Comparison of ENCODE assay signal across 8 cellular contexts in the genomic region with DNA sequence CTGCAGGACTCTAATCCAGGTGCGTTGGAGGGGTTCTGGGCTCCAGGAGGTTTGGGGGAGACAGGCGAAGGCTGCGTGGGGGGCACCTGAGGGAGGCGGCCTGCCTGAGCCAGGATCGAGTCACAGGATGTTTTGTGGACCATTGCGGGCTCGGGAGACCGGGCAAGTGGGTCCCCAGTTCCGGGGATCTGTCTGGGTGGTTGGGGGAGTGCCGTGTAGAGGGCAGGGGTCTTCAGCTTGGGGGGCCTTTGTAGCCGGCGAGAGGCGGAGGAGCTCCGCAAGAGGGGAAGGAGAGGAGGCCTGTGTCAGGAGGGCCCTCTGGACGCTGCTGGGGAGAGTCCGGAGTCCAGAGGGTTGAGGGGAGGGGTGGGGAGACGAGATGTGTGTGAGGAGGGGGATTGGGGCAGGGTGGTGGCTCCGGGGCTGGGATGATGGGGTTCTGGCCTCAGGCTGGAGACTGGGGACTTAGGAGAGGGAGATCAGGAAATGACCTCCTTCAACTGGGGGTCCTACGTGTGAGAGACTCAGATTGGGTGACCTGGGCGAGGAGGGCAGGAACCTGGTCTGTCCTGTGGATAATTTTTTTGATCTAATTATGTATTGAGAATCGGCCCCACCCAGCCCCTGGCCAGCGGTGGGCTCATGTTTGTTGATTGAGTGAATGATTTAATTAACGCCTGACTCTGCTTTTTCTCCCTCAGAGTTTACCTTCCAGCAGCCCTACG. TPM values are rescaled to one million over a fixed set of nuclear protein-coding genes. Genes with fewer than 3 reads are reported as not detected.
A peak's percentile ranks its signal among the peaks of the same experiment; 100 is the strongest.
DNase-seq lines count a peak whose midpoint lies in the region; ATAC-seq, FAIRE-seq and TF ChIP-seq lines count a peak whose summit lies in the region.

No MANE protein-coding gene starts in this region.

- peak overlapping the region; percentile 3 to 86 (median 78) for H3K27ac ChIP-seq in heart left ventricle
- no peak overlapping the region for H3K27ac ChIP-seq in GM12878 (ENCODE audit: control insufficient read depth, insufficient read depth)
- peak overlapping the region; percentile 70 for H3K27ac ChIP-seq in upper lobe of right lung

- no peak for TF ChIP-seq POLR2A in heart left ventricle (IDR thresholded peaks at IDR 0.05)
- TF ChIP-seq POLR2A in GM12878 (IDR thresholded peaks at IDR 0.05; ENCODE audit: low read depth, low read length), result no peak

- peak overlapping the region; percentile 97 for H3K4me2 ChIP-seq in GM12878 (ENCODE audit: control insufficient read depth, insufficient read depth)

- no TSS peak for BruUV-seq in GM12878 (replicated peaks; lab: Mats Ljungman, UMichigan)

- RAD21 ChIA-PET in GM12878 (lab: Charles Lee; ENCODE audit: unreplicated experiment), result interaction anchor here (1.0 to 11.4 kb wide), 3 partner anchors 76 to 186 kb away, joined by 3 to 234 read pairs (median 4); no protein-coding TSS in a partner anchor

- SMC1A ChIA-PET in GM12878 (lab: Charles Lee; ENCODE audit: uncharacterized antibody, unreplicated experiment), result interaction anchor here (0.6 to 2.9 kb wide), 2 partner anchors 88 to 90 kb away, joined by 3 to 14 read pairs; no protein-coding TSS in a partner anchor

- H3K79me2 ChIP-seq in GM12878 (ENCODE audit: control insufficient read depth, insufficient read depth, low read length), result no peaks in the 10 kb centered on the region

- H3K27me3 Mint-ChIP-seq in memory B cell, result peaks cover 3% of the 10 kb centered on the region

- peak in 1 of 4 donors; percentile 10 for ATAC-seq in heart left ventricle
- ATAC-seq in left ventricle myocardium superior, result no peak
- ATAC-seq in GM12878, result no peak; the same call in 2 of the 3 replicates
- no peak for ATAC-seq in memory B cell (ENCODE audit: low read depth)
- no peak for ATAC-seq in upper lobe of right lung
- ATAC-seq in GM18511 (IDR thresholded peaks at IDR 0.05; ENCODE audit: unreplicated experiment), result no peak

- peak overlapping the region; percentile 23 to 78 (median 60) for H3K4me3 ChIP-seq in heart left ventricle
- H3K4me3 ChIP-seq in GM12878, result peak overlapping the region; percentile 58
- peak overlapping the region; percentile 59 for H3K4me3 ChIP-seq in upper lobe of right lung

- H3K27me3 ChIP-seq in heart left ventricle, result no peaks in the 10 kb centered on the region
- H3K27me3 ChIP-seq in GM12878 (replicated peaks in 1 of 2; ENCODE audit: control insufficient read depth in 2 of 2, insufficient read depth in 2 of 2, low read length in 1 of 2), result no peaks in the 10 kb centered on the region
- no peaks in the 10 kb centered on the region for H3K27me3 ChIP-seq in upper lobe of right lung

- WGBS in heart left ventricle, 4 donors, result 23 to 34% (median 28%) methylated on average over 22 to 24 of the region's 24 CpGs
- WGBS in GM12878 (ENCODE audit: insufficient coverage, insufficient replicate concordance, low lambda C conversion rate, missing lambda C conversion rate), result 33% methylated on average over 20 of the region's 24 CpGs

- H3K4me1 Mint-ChIP-seq in memory B cell, result peaks cover 8% of the 10 kb centered on the region

- no peaks in the 10 kb centered on the region for H4K20me1 ChIP-seq in GM12878 (ENCODE audit: control insufficient read depth, insufficient read depth)

- H3K4me1 ChIP-seq in heart left ventricle (peaks cover 0 to 68% (median 42%) of the 10 kb centered on the region in 12 donors), GM12878 (ENCODE audit: control insufficient read depth, insufficient read depth, low read length) (no peaks in the 10 kb centered on the region; the same call in 1 of the 2 replicates), upper lobe of right lung (peaks cover 45% of the 10 kb centered on the region)

- CTCF ChIA-PET in GM12878 (lab: Yijun Ruan, JAX), result interaction anchor here (2.2 to 14.7 kb wide), 3 partner anchors 16 to 101 kb away, joined by 7 to 369 read pairs (median 52); no protein-coding TSS in a partner anchor

- H3K36me3 ChIP-seq in heart left ventricle (peaks cover 0 to 11% (median 0%) of the 10 kb centered on the region in 9 donors), GM12878 (ENCODE audit: control insufficient read depth in 2 of 2, insufficient read depth in 2 of 2, low read length in 1 of 2) (no peaks in the 10 kb centered on the region), upper lobe of right lung (peaks cover 1% of the 10 kb centered on the region)

- H3K9me3 ChIP-seq in heart left ventricle, result no peaks in the 10 kb centered on the region
- no peaks in the 10 kb centered on the region for H3K9me3 ChIP-seq in GM12878 (replicated peaks; ENCODE audit: control insufficient read depth, insufficient read depth, low read length)
- H3K9me3 ChIP-seq in upper lobe of right lung, result no peaks in the 10 kb centered on the region

- H3K36me3 Mint-ChIP-seq in memory B cell, result no peaks in the 10 kb centered on the region

- no peak for TF ChIP-seq EP300 in GM12878 (IDR thresholded peaks at IDR 0.05; ENCODE audit: borderline replicate concordance in 1 of 2, control insufficient read depth in 1 of 2, low read depth in 2 of 2, low read length in 2 of 2)

- in situ Hi-C loops in GM12878 (cut with MboI) (loop anchor here (5.0 kb wide), 2 partner anchors 89 to 184 kb away; no protein-coding TSS in a partner anchor), KBM-7 (cut with MboI; ENCODE audit: low pct_unique_long_range_greater_than_20kb, low sequenced_read_pairs) (no loop called here)

- H3K9me3 Mint-ChIP-seq in memory B cell, result no peaks in the 10 kb centered on the region

- peak overlapping the region; percentile 38 for H3K27ac Mint-ChIP-seq in memory B cell

- DNase-seq in heart left ventricle, result no peak
- no peak for DNase-seq in left ventricle myocardium superior
- DNase-seq in GM12878 (ENCODE audit: low read depth, low spot score), result no peak
- DNase-seq in memory B cell (ENCODE audit: low spot score in 2 of 2), result no peak
- no peak for DNase-seq in upper lobe of right lung
- no peak for DNase-seq in KBM-7
- DNase-seq in stimulated activated naive CD4-positive, alpha-beta T cell (lab: John Stamatoyannopoulos, UW), result no peak

- peak overlapping the region; percentile 59 for H3K4me3 Mint-ChIP-seq in memory B cell

- no peak for FAIRE-seq in GM12878 (lab: Jason Lieb, UNC)

- POLR2A ChIA-PET in GM12878 (lab: Charles Lee), result interaction anchor here (0.6 to 0.9 kb wide), 2 partner anchors 13 to 37 kb away, joined by 3 to 4 read pairs; no protein-coding TSS in a partner anchor

- H3K9ac ChIP-seq in GM12878 (ENCODE audit: control insufficient read depth, insufficient read depth, low read length), result no peak overlapping the region; the same call in 1 of the 2 replicates

- TF ChIP-seq CTCF in heart left ventricle (IDR thresholded peaks at IDR 0.05) (no peak), GM12878 (IDR thresholded peaks at IDR 0.05 in 2 of 3, conservative IDR thresholded peaks at IDR 0.05 in 1 of 3; ENCODE audit: control insufficient read depth in 2 of 3, extremely low read depth in 1 of 3, insufficient read depth in 1 of 3, low read depth in 3 of 3, low read length in 3 of 3) (no peak), upper lobe of right lung (IDR thresholded peaks at IDR 0.05) (no peak)

- peak overlapping the region; percentile 83 for H2AFZ ChIP-seq in GM12878 (ENCODE audit: control insufficient read depth, low read depth, low read length)

- no peak for TF ChIP-seq RAD21 in GM12878 (IDR thresholded peaks at IDR 0.05; ENCODE audit: insufficient read depth, low read depth, low read length)

- intact Hi-C loops in heart left ventricle (cut with DNase I) (loop anchor here in 7 of 10 donors (1.0 to 10.0 kb wide), 7 partner anchors 64 to 482 kb away; no protein-coding TSS in a partner anchor), left ventricle myocardium superior (cut with micrococcal nuclease) (loop anchor here (5.0 kb wide), 1 partner anchor 99 kb away; no protein-coding TSS in a partner anchor), GM12878 (cut with micrococcal nuclease; ENCODE audit: unreplicated experiment) (no loop called here), upper lobe of right lung (cut with DNase I) (no loop called here)

RNA-seq across cellular contexts. Expression of a gene that starts 0.5 kb away (rescaled TPM):
- total RNA-seq in heart left ventricle, result 1 to 10 TPM in 6 of 9 donors, under 1 TPM in 3; 0.37 to 6.7 (median 1.6) TPM
- 1 to 10 TPM in 1 of 2 donors, under 1 TPM in 1; 0.95 to 3.1 TPM for polyA plus RNA-seq in heart left ventricle
- 0.82 TPM for total RNA-seq in left ventricle myocardium superior
- 1.2 and 1.6 TPM in 2 replicates for total RNA-seq in GM12878 (2013; cell fraction: nucleolus; rRNA removed)
- 0.05 and 0.17 TPM in 2 replicates for total RNA-seq in GM12878 (2014; rRNA removed)
- total RNA-seq in GM12878 (2014; rRNA removed; fragmentation: Illumina TruSeq; extraction: Trizol), result 0.09 and 0.13 TPM in 2 replicates
- total RNA-seq in GM12878 (2021), result 0.33 and 0.43 TPM in 2 replicates
- not detected for polyA plus RNA-seq in GM12878 (2011; ENCODE audit: low read depth)
- polyA plus RNA-seq in GM12878 (2011; rRNA removed), result 0.11 TPM in 1 of 2 replicates, not detected in the other
- polyA plus RNA-seq in GM12878 (2011; cell fraction: cytosol; rRNA removed), result 0.08 TPM in 1 of 2 replicates, not detected in the other
- 0.56 and 0.61 TPM in 2 replicates for polyA plus RNA-seq in GM12878 (2011; cell fraction: nucleus; rRNA removed)
- polyA plus RNA-seq in GM12878 (2012), result 0.27 and 0.30 TPM in 2 replicates
- 0.22 TPM in 1 of 2 replicates, not detected in the other for polyA plus RNA-seq in GM12878 (2014; fragmentation: Illumina TruSeq; extraction: Trizol)
- polyA plus RNA-seq in GM12878 (2014; fragmentation: Nextera tagmentation; extraction: Ambion mirVana), result not detected
- 0.13 and 0.27 TPM in 2 replicates for polyA plus RNA-seq in GM12878 (2014; rRNA removed)
- polyA plus RNA-seq in GM12878 (2016; fragmentation: Nextera tagmentation; extraction: Ambion mirVana), result under 1 TPM; 0.78 to 0.79 TPM
- polyA minus RNA-seq in GM12878 (2011; rRNA and poly(A)+ RNA removed), result not detected in 2 replicates
- not detected in 2 replicates for polyA minus RNA-seq in GM12878 (2011; cell fraction: cytosol; rRNA and poly(A)+ RNA removed)
- polyA minus RNA-seq in GM12878 (2011; cell fraction: nucleus; rRNA and poly(A)+ RNA removed), result 0.29 and 0.36 TPM in 2 replicates
- total RNA-seq in upper lobe of right lung, result 10.6 TPM

RNA-seq across cellular contexts. Expression of a gene that starts 47.1 kb away (rescaled TPM):
- 100 to 1,000 TPM in 2 of 9 donors, 10 to 100 TPM in 7; 42.1 to 128 (median 52.4) TPM for total RNA-seq in heart left ventricle
- polyA plus RNA-seq in heart left ventricle, result 10 to 100 TPM; 36.5 to 48.5 TPM
- 49.8 TPM for total RNA-seq in left ventricle myocardium superior
- total RNA-seq in GM12878 (2013; cell fraction: nucleolus; rRNA removed), result 82.6 and 90.8 TPM in 2 replicates
- total RNA-seq in GM12878 (2014; rRNA removed), result 48.0 and 48.3 TPM in 2 replicates
- total RNA-seq in GM12878 (2014; rRNA removed; fragmentation: Illumina TruSeq; extraction: Trizol), result 36.6 and 39.1 TPM in 2 replicates
- 56.9 and 62.9 TPM in 2 replicates for total RNA-seq in GM12878 (2021)
- polyA plus RNA-seq in GM12878 (2011; ENCODE audit: low read depth), result 38.0 TPM
- polyA plus RNA-seq in GM12878 (2011; rRNA removed), result 80.1 and 90.7 TPM in 2 replicates
- 122 and 152 TPM in 2 replicates for polyA plus RNA-seq in GM12878 (2011; cell fraction: cytosol; rRNA removed)
- 73.6 and 94.1 TPM in 2 replicates for polyA plus RNA-seq in GM12878 (2011; cell fraction: nucleus; rRNA removed)
- polyA plus RNA-seq in GM12878 (2012), result 53.8 and 60.3 TPM in 2 replicates
- polyA plus RNA-seq in GM12878 (2014; fragmentation: Illumina TruSeq; extraction: Trizol), result 42.3 and 46.4 TPM in 2 replicates
- polyA plus RNA-seq in GM12878 (2014; fragmentation: Nextera tagmentation; extraction: Ambion mirVana), result 10 to 100 TPM; 28.0 to 33.2 TPM
- polyA plus RNA-seq in GM12878 (2014; rRNA removed), result 38.9 and 44.3 TPM in 2 replicates
- 10 to 100 TPM; 75.3 to 82.3 TPM for polyA plus RNA-seq in GM12878 (2016; fragmentation: Nextera tagmentation; extraction: Ambion mirVana)
- 63.7 and 66.8 TPM in 2 replicates for polyA minus RNA-seq in GM12878 (2011; rRNA and poly(A)+ RNA removed)
- 24.3 and 36.8 TPM in 2 replicates for polyA minus RNA-seq in GM12878 (2011; cell fraction: cytosol; rRNA and poly(A)+ RNA removed)
- polyA minus RNA-seq in GM12878 (2011; cell fraction: nucleus; rRNA and poly(A)+ RNA removed), result 19.6 and 32.6 TPM in 2 replicates
- 74.7 TPM for total RNA-seq in upper lobe of right lung

Comparison
In these comparisons a context has a peak if more than half of its experiments do, and no peak if none do; other contexts are left out.
1. intact Hi-C loops: an anchor here in heart left ventricle (1.0 to 10.0 kb wide) and left ventricle myocardium superior (5.0 kb wide); none called in GM12878 and upper lobe of right lung.